In the genomic region with DNA sequence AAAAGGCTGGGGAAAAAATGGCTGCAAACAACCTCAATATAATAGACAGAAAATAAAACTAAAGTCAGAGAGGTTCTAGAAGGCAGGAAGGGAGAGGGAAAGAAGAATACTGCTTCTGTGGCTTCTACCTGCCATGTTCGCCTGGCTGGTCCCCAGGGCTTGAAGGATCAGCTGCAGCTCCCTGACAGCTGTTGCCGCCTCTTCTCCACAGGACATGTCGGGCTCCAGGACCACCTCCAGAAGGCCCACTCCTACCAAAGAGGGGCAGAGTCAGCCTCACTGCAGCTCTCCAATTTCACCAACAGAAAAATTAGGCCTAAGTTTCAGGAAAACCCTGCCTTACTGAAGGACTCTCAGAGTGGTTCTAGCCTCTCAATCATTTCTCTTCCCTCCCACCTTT, we compare ENCODE assay signal across 19 cellular contexts. TPM values are rescaled to one million over a fixed set of nuclear protein-coding genes. Genes with fewer than 3 reads are reported as not detected.
DNase-seq lines count a peak whose midpoint lies in the region; ATAC-seq and TF ChIP-seq lines count a peak whose summit lies in the region.
"Had no signal": no experiment of that assay in that cellular context is flagged by ENCODE, and none has a peak within 500 bp of the region (broad histone marks: within the 10 kb centered on the region; RNA-seq: fewer than 3 reads in every experiment).

No MANE protein-coding gene starts in this region.

- H3K27me3 ChIP-seq in right cardiac atrium (ENCODE audit: control insufficient read depth, insufficient read depth): no peaks in the 10 kb centered on the region
- no peaks in the 10 kb centered on the region for H3K27me3 ChIP-seq in heart left ventricle
- no peaks in the 10 kb centered on the region for H3K27me3 ChIP-seq in SJCRH30
- H3K27me3 ChIP-seq in suprapubic skin: no peaks in the 10 kb centered on the region
- H3K27me3 ChIP-seq: Peyer's patch had no signal

- TF ChIP-seq POLR2A in heart left ventricle (IDR thresholded peaks at IDR 0.05): no peak
- TF ChIP-seq POLR2A in suprapubic skin (IDR thresholded peaks at IDR 0.05): no peak

- no peak overlapping the region for H3K27ac Mint-ChIP-seq in activated T-helper 17 cell treated with anti-CD3 and anti-CD28 coated beads, Interleukin-2, amount 50 U/mL, for 72 hours
- H3K27ac Mint-ChIP-seq: CD4-positive, alpha-beta memory T cell; HFFc6; IgD-negative memory B cell had no signal

- H3K4me1 ChIP-seq in right cardiac atrium (ENCODE audit: control insufficient read depth, insufficient read depth, low read length) (peaks cover 3% of the 10 kb centered on the region), heart left ventricle (peaks cover 0 to 20% (median 0%) of the 10 kb centered on the region in 12 donors), SJCRH30 (peaks cover 16% of the 10 kb centered on the region), suprapubic skin (no peaks in the 10 kb centered on the region)
- H3K4me1 ChIP-seq: Caco-2, Peyer's patch had no signal

- intact Hi-C loops in right cardiac atrium (cut with DNase I): no loop called here
- intact Hi-C loops in heart left ventricle (cut with DNase I): no loop called here

- H3K36me3 ChIP-seq in heart left ventricle (peaks cover 0 to 25% (median 13%) of the 10 kb centered on the region in 9 donors), SJCRH30 (no peaks in the 10 kb centered on the region), suprapubic skin (peaks cover 2% of the 10 kb centered on the region)
- H3K36me3 ChIP-seq: Peyer's patch had no signal

- no peak for TF ChIP-seq CTCF in heart left ventricle (IDR thresholded peaks at IDR 0.05)
- no peak for TF ChIP-seq CTCF in suprapubic skin (IDR thresholded peaks at IDR 0.05)

- H3K9me3 Mint-ChIP-seq in activated T-helper 17 cell treated with anti-CD3 and anti-CD28 coated beads, Interleukin-2, amount 50 U/mL, for 72 hours: no peaks in the 10 kb centered on the region
- H3K9me3 Mint-ChIP-seq: CD4-positive, alpha-beta memory T cell; H9; HFFc6; IgD-negative memory B cell had no signal

- peaks cover 36% of the 10 kb centered on the region for H3K36me3 Mint-ChIP-seq in activated T-helper 17 cell treated with anti-CD3 and anti-CD28 coated beads, Interleukin-2, amount 50 U/mL, for 72 hours (ENCODE audit: low read depth)

- DNase-seq in right cardiac atrium (no peak), heart left ventricle (no peak), SJCRH30 (peak; percentile 76 to 81), left kidney (ENCODE audit: low read depth, low spot score) (peak; percentile 18), suprapubic skin (ENCODE audit: low spot score in 2 of 2) (no peak)
- DNase-seq: Caco-2; CD4-positive, alpha-beta memory T cell; GM23248; H9; HFFc6; NCI-H1105; NCI-H1694; NCI-H2081 treated with DMSO at 0.1 percent for 48 hours; NCI-H446; NCI-H526; Peyer's patch had no signal

- WGBS in right cardiac atrium: 70% methylated on average over 3 of the region's 3 CpGs
- 83 to 96% (median 94%) methylated on average over 3 of the region's 3 CpGs for WGBS in heart left ventricle, 4 donors
- 83% methylated on average over 3 of the region's 3 CpGs for WGBS in suprapubic skin

- TF ChIP-seq EP300 in suprapubic skin (IDR thresholded peaks at IDR 0.05): no peak

- peak overlapping the region; percentile 20 for H3K4me3 ChIP-seq in right cardiac atrium (ENCODE audit: low read length)
- no peak overlapping the region for H3K4me3 ChIP-seq in heart left ventricle
- no peak overlapping the region for H3K4me3 ChIP-seq in SJCRH30
- no peak overlapping the region for H3K4me3 ChIP-seq in suprapubic skin
- H3K4me3 ChIP-seq: GM23248, Peyer's patch had no signal

- H3K27me3 Mint-ChIP-seq in activated T-helper 17 cell treated with anti-CD3 and anti-CD28 coated beads, Interleukin-2, amount 50 U/mL, for 72 hours: no peaks in the 10 kb centered on the region
- H3K27me3 Mint-ChIP-seq: CD4-positive, alpha-beta memory T cell; IgD-negative memory B cell had no signal

- peak overlapping the region; percentile 89 for H3K27ac ChIP-seq in right cardiac atrium (ENCODE audit: low read length)
- H3K27ac ChIP-seq in heart left ventricle: no peak overlapping the region
- H3K27ac ChIP-seq in SJCRH30: no peak overlapping the region
- no peak overlapping the region for H3K27ac ChIP-seq in suprapubic skin
- H3K27ac ChIP-seq: GM23248, Peyer's patch had no signal

- ATAC-seq in right cardiac atrium: no peak
- no peak for ATAC-seq in heart left ventricle
- ATAC-seq in activated T-helper 17 cell treated with anti-CD3 and anti-CD28 coated beads, Interleukin-2, amount 50 U/mL, for 72 hours (replicated peaks): no peak
- ATAC-seq in GM19395 (IDR thresholded peaks at IDR 0.05; ENCODE audit: unreplicated experiment): no peak

- H3K9me3 ChIP-seq in right cardiac atrium (ENCODE audit: control insufficient read depth, low read length) (no peaks in the 10 kb centered on the region), heart left ventricle (no peaks in the 10 kb centered on the region), SJCRH30 (replicated peaks) (no peaks in the 10 kb centered on the region), suprapubic skin (no peaks in the 10 kb centered on the region)
- H3K9me3 ChIP-seq: Caco-2, Peyer's patch had no signal

- H3K4me1 Mint-ChIP-seq in activated T-helper 17 cell treated with anti-CD3 and anti-CD28 coated beads, Interleukin-2, amount 50 U/mL, for 72 hours: no peaks in the 10 kb centered on the region
- H3K4me1 Mint-ChIP-seq: CD4-positive, alpha-beta memory T cell; IgD-negative memory B cell had no signal

- H3K4me3 Mint-ChIP-seq in activated T-helper 17 cell treated with anti-CD3 and anti-CD28 coated beads, Interleukin-2, amount 50 U/mL, for 72 hours: no peak overlapping the region
- H3K4me3 Mint-ChIP-seq: CD4-positive, alpha-beta memory T cell; H9; HFFc6; IgD-negative memory B cell had no signal

RNA-seq across cellular contexts. Expression of a gene that starts 44.9 kb away (rescaled TPM):
- total RNA-seq in right cardiac atrium (100 to 1,000 TPM in 1 of 4 donors, 10 to 100 TPM in 3; 87.5 to 104 (median 91.0) TPM), heart left ventricle (100 to 1,000 TPM in 2 of 9 donors, 10 to 100 TPM in 7; 60.7 to 122 (median 83.4) TPM), suprapubic skin (10 to 100 TPM; 34.3 to 66.3 (median 47.2) TPM)
- polyA plus RNA-seq in right cardiac atrium (182 TPM), heart left ventricle (100 to 1,000 TPM in 1 of 2 donors, 10 to 100 TPM in 1; 32.8 to 182 TPM)
- 13.5 and 15.8 TPM in 2 replicates for total RNA-seq in SJCRH30 (2014; rRNA removed; shearing (Covaris generic))
- 10 to 100 TPM; 19.1 to 24.1 TPM for total RNA-seq in activated T-helper 17 cell treated with anti-CD3 and anti-CD28 coated beads, Interleukin-2, amount 50 U/mL, for 72 hours

Comparison
In these comparisons a context has a peak if more than half of its experiments do, and no peak if none do; other contexts are left out.
1. DNase-seq: peak in SJCRH30 (2 of 2) and left kidney (single experiment); none in right cardiac atrium (0 of 3), heart left ventricle (0 of 5) and suprapubic skin (0 of 2).